11 cellular contexts compared by ENCODE assay signal in genomic region chr4:172998527-172999469, GRCh38.
A peak's percentile ranks its signal among the peaks of the same experiment; 100 is the strongest.
DNase-seq lines count a peak whose midpoint lies in the region; ATAC-seq, FAIRE-seq and TF ChIP-seq lines count a peak whose summit lies in the region.
"Had no signal": no experiment of that assay in that cellular context is flagged by ENCODE, and none has a peak within 500 bp of the region (broad histone marks: within the 10 kb centered on the region; RNA-seq: fewer than 3 reads in every experiment).

No MANE protein-coding gene starts in this region.

- H3K4me1 ChIP-seq in A673 (ENCODE audit: insufficient read depth, low read length, poor library complexity, severe bottlenecking) = peaks cover 17% of the 10 kb centered on the region

- H3K36me3 ChIP-seq in A673 (ENCODE audit: insufficient read depth, low read length, poor library complexity, severe bottlenecking) = no peaks in the 10 kb centered on the region

- FAIRE-seq in D721Med (lab: Jason Lieb, UNC) = no peak

- H3K4me3 ChIP-seq in A673 (ENCODE audit: low read depth, low read length, poor library complexity, severe bottlenecking) = no peak overlapping the region
- no peak overlapping the region for H3K4me3 ChIP-seq in foreskin fibroblast (ENCODE audit: low read depth in 1 of 2, low read length in 2 of 2)

- CTCF ChIA-PET in A673 (lab: Charles Lee) = interaction anchor here (1.0 to 1.5 kb wide), 2 partner anchors 15 to 248 kb away, joined by 3 to 16 read pairs; no protein-coding TSS in a partner anchor

- POLR2A ChIA-PET in A673 (lab: Charles Lee; ENCODE audit: low non-redundant PET) = no interaction called here

- intact Hi-C loops in A673 (cut with micrococcal nuclease; ENCODE audit: unreplicated experiment) = no loop called here

- peak overlapping the region; percentile 72 for H3K27ac ChIP-seq in A673 (ENCODE audit: low read depth, low read length, poor library complexity, severe bottlenecking)
- H3K27ac ChIP-seq: VCaP had no signal

- DNase-seq in A673 (ENCODE audit: low spot score) = peak; percentile 77
- peak; percentile 68 for DNase-seq in SKM-1 treated with dmso at 0.1 percent for 144 hours (lab: John Stamatoyannopoulos, UW; ENCODE audit: unreplicated experiment)
- DNase-seq in foreskin fibroblast = peak; percentile 68 to 87
- DNase-seq in activated gamma-delta T cell (lab: John Stamatoyannopoulos, UW) = no peak
- DNase-seq in D721Med (ENCODE audit: insufficient read length, low spot score) = no peak
- DNase-seq in pons (ENCODE audit: low spot score) = no peak
- DNase-seq: cerebellar nuclear complex, NCI-H1417 treated with DMSO at 0.1 percent for 48 hours had no signal

- H3K27me3 ChIP-seq in A673 (replicated peaks; ENCODE audit: insufficient read depth, low read depth, low read length, poor library complexity) = no peaks in the 10 kb centered on the region

- H3K9me3 ChIP-seq in A673 (ENCODE audit: low read depth, low read length, poor library complexity, severe bottlenecking) = no peaks in the 10 kb centered on the region

- TF ChIP-seq CTCF in A673 (conservative IDR thresholded peaks at IDR 0.05; ENCODE audit: low read depth, low read length) (no peak), foreskin fibroblast (IDR thresholded peaks at IDR 0.05; ENCODE audit: low read depth, low read length) (no peak), D721Med (IDR thresholded peaks at IDR 0.05; ENCODE audit: insufficient read depth, missing control alignments) (no peak)

- ATAC-seq in HG02884 (IDR thresholded peaks at IDR 0.05; ENCODE audit: unreplicated experiment) (peak; percentile 43), GM21723 (IDR thresholded peaks at IDR 0.05; ENCODE audit: unreplicated experiment) (no peak)

- no TSS peak for BruUV-seq in A673 (replicated peaks; lab: Mats Ljungman, UMichigan)

Comparison
In these comparisons a context has a peak if more than half of its experiments do, and no peak if none do; other contexts are left out.
1. DNase-seq: peak in A673 (single experiment), SKM-1 treated with dmso at 0.1 percent for 144 hours (single experiment) and foreskin fibroblast (2 of 2); none in activated gamma-delta T cell (single experiment), D721Med (single experiment) and pons (single experiment).